15 cellular contexts compared by ENCODE assay signal in the genomic region with DNA sequence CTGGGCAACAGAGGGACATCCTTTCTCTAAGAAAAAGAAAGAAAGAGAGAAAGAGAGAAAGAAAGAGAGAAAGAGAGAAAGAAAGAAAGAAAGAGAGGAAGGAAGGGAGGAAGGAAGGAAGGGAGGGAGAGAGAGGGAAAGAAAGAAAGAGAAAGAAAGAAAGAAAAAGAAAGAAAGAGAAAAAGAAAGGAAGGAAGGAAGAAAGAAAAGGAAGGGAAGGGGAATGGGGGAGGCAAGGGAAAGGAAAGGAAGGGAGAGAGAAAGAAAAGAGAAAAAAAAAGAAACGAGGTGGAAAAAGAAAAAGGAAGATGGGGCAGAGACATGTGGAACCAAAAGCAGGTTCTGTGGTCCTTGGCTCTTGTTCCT.
DNase-seq lines count a peak whose midpoint lies in the region; ATAC-seq and TF ChIP-seq lines count a peak whose summit lies in the region.
"Had no signal": no experiment of that assay in that cellular context is flagged by ENCODE, and none has a peak within 500 bp of the region (broad histone marks: within the 10 kb centered on the region; RNA-seq: fewer than 3 reads in every experiment).

No MANE protein-coding gene starts in this region.

- POLR2A ChIA-PET in activated CD4-positive, alpha-beta memory T cell treated with anti-CD3 and anti-CD28 coated beads, Interleukin-2, amount 10 ng/mL, durations not matched to agents 7 days and 5 days (lab: Charles Lee): interaction anchor here (0.7 to 1.6 kb wide), 2 partner anchors 29 to 32 kb away, joined by 3 to 4 read pairs; no protein-coding TSS in a partner anchor

- H3K27me3 Mint-ChIP-seq in activated CD4-positive, alpha-beta memory T cell treated with anti-CD3 and anti-CD28 coated beads, Interleukin-2, amount 10 ng/mL, durations not matched to agents 7 days and 5 days: no peaks in the 10 kb centered on the region
- H3K27me3 Mint-ChIP-seq in immature natural killer cell (ENCODE audit: low read depth in 3 of 3): peaks cover 0 to 9% (median 3%) of the 10 kb centered on the region in 3 donors

- no peak for TF ChIP-seq CTCF in GM12865 (IDR thresholded peaks at IDR 0.05; ENCODE audit: insufficient read depth, low read depth, low read length, missing control alignments)

- no peaks in the 10 kb centered on the region for H4K20me1 ChIP-seq in BLaER1 treated with 17β-estradiol and CSF1 and Interleukin-3, amounts not matched to agents 10 nM and 100 nM

- H3K4me3 ChIP-seq in BLaER1 treated with 17β-estradiol and CSF1 and Interleukin-3, amounts not matched to agents 10 nM and 100 nM: 0 out of 20 replicates have a peak overlapping the region, but pooled peaks of 1 of the 10 experiments have one; percentile 24
- H3K4me3 ChIP-seq in GM12865 (ENCODE audit: low read depth, low read length): peak overlapping the region; percentile 15; the same call in 1 of the 2 replicates
- H3K4me3 ChIP-seq: heart left ventricle, lower lobe of right lung, skin epidermis, thoracic aorta had no signal

- H3K4me1 ChIP-seq in BLaER1 treated with 17β-estradiol and CSF1 and Interleukin-3, amounts not matched to agents 10 nM and 100 nM: peaks cover 24 to 39% (median 28%) of the 10 kb centered on the region in 10 experiments

- H3K4me2 ChIP-seq in BLaER1 treated with 17β-estradiol and CSF1 and Interleukin-3, amounts not matched to agents 10 nM and 100 nM: peak overlapping the region; percentile 68 to 91 (median 83)

- H3K9me3 Mint-ChIP-seq in activated CD4-positive, alpha-beta memory T cell treated with anti-CD3 and anti-CD28 coated beads, Interleukin-2, amount 10 ng/mL, durations not matched to agents 7 days and 5 days: no peaks in the 10 kb centered on the region
- H3K9me3 Mint-ChIP-seq in immature natural killer cell: no peaks in the 10 kb centered on the region

- no peak for DNase-seq in GM12865 (ENCODE audit: low read depth)
- no peak for DNase-seq in activated CD4-positive, alpha-beta memory T cell treated with anti-CD3 and anti-CD28 coated beads, Interleukin-2, amount 10 ng/mL, durations not matched to agents 7 days and 5 days
- DNase-seq in immature natural killer cell: no peak
- no peak for DNase-seq in C1 segment of cervical spinal cord (lab: John Stamatoyannopoulos, UW)
- no peak for DNase-seq in NCI-H69 (lab: John Stamatoyannopoulos, UW)
- DNase-seq: activated gamma-delta T cell, heart left ventricle, lower lobe of right lung, NCI-H146, NCI-H774 had no signal

- H3K9ac ChIP-seq in BLaER1 treated with 17β-estradiol and CSF1 and Interleukin-3, amounts not matched to agents 10 nM and 100 nM: peak overlapping the region in 8 of 11 experiments; percentile 14 to 51 (median 38); a peak in 9 of 22 replicates

- H3K36me3 Mint-ChIP-seq in activated CD4-positive, alpha-beta memory T cell treated with anti-CD3 and anti-CD28 coated beads, Interleukin-2, amount 10 ng/mL, durations not matched to agents 7 days and 5 days (ENCODE audit: low read depth): no peaks in the 10 kb centered on the region
- H3K36me3 Mint-ChIP-seq in immature natural killer cell: no peaks in the 10 kb centered on the region

- peak overlapping the region; percentile 48 for H3K27ac Mint-ChIP-seq in activated CD4-positive, alpha-beta memory T cell treated with anti-CD3 and anti-CD28 coated beads, Interleukin-2, amount 10 ng/mL, durations not matched to agents 7 days and 5 days
- H3K27ac Mint-ChIP-seq in immature natural killer cell: peak overlapping the region in 2 of 6 donors; percentile 13 to 50

- peak overlapping the region in 10 of 11 experiments; percentile 16 to 71 (median 60); a peak in 18 of 22 replicates for H3K27ac ChIP-seq in BLaER1 treated with 17β-estradiol and CSF1 and Interleukin-3, amounts not matched to agents 10 nM and 100 nM
- H3K27ac ChIP-seq: heart left ventricle, lower lobe of right lung, thoracic aorta had no signal

- no peak overlapping the region for H3K4me3 Mint-ChIP-seq in activated CD4-positive, alpha-beta memory T cell treated with anti-CD3 and anti-CD28 coated beads, Interleukin-2, amount 10 ng/mL, durations not matched to agents 7 days and 5 days
- H3K4me3 Mint-ChIP-seq in immature natural killer cell: peak overlapping the region in 4 of 5 donors; percentile 10 to 73 (median 21)

- no peaks in the 10 kb centered on the region for H3K27me3 ChIP-seq in BLaER1 treated with 17β-estradiol and CSF1 and Interleukin-3, amounts not matched to agents 10 nM and 100 nM
- H3K27me3 ChIP-seq: heart left ventricle had no signal

- H3K4me1 Mint-ChIP-seq in activated CD4-positive, alpha-beta memory T cell treated with anti-CD3 and anti-CD28 coated beads, Interleukin-2, amount 10 ng/mL, durations not matched to agents 7 days and 5 days: peaks cover 25% of the 10 kb centered on the region
- peaks cover 23 to 29% of the 10 kb centered on the region in 2 donors for H3K4me1 Mint-ChIP-seq in immature natural killer cell

- no peaks in the 10 kb centered on the region for H3K36me3 ChIP-seq in BLaER1 treated with 17β-estradiol and CSF1 and Interleukin-3, amounts not matched to agents 10 nM and 100 nM
- H3K36me3 ChIP-seq: heart left ventricle, lower lobe of right lung, thoracic aorta had no signal

- CTCF ChIA-PET in activated CD4-positive, alpha-beta memory T cell treated with anti-CD3 and anti-CD28 coated beads, Interleukin-2, amount 10 ng/mL, durations not matched to agents 7 days and 5 days (lab: Charles Lee): no interaction called here

- no peaks in the 10 kb centered on the region for H3K9me3 ChIP-seq in BLaER1 treated with 17β-estradiol and CSF1 and Interleukin-3, amounts not matched to agents 10 nM and 100 nM (replicated peaks in 1 of 11)
- H3K9me3 ChIP-seq: heart left ventricle, lower lobe of right lung, thoracic aorta had no signal

- no peak for ATAC-seq in HG03378 (IDR thresholded peaks at IDR 0.05; ENCODE audit: unreplicated experiment)
- ATAC-seq: heart left ventricle, Panc1 had no signal
